In genomic region chr7:38280707-38281106, GRCh38 we compare ENCODE assay signal across 17 cellular contexts.
DNase-seq lines count a peak whose midpoint lies in the region; ATAC-seq lines count a peak whose summit lies in the region.
"Had no signal": no experiment of that assay in that cellular context is flagged by ENCODE, and none has a peak within 500 bp of the region (broad histone marks: within the 10 kb centered on the region; RNA-seq: fewer than 3 reads in every experiment).

No MANE protein-coding gene starts in this region.

- H3K27me3 ChIP-seq in naive thymus-derived CD4-positive, alpha-beta T cell (ENCODE audit: control insufficient read depth in 2 of 2, insufficient read depth in 2 of 2, low read length in 2 of 2) = no peaks in the 10 kb centered on the region
- H3K27me3 ChIP-seq: BLaER1 had no signal

- no peaks in the 10 kb centered on the region for H3K9me3 ChIP-seq in naive thymus-derived CD4-positive, alpha-beta T cell (ENCODE audit: control insufficient read depth in 2 of 3, low read length in 3 of 3)
- H3K9me3 ChIP-seq: BLaER1, HAP-1 had no signal

- no peak for ATAC-seq in stimulated activated naive CD8-positive, alpha-beta T cell treated with anti-CD3 and anti-CD28 coated beads, Interleukin-15, Interleukin-2, amounts not matched to agents 100 U/mL and 50 U/mL, for 24 hours
- ATAC-seq in naive thymus-derived CD4-positive, alpha-beta T cell = peak; percentile 67

- POLR2A ChIA-PET in naive thymus-derived CD4-positive, alpha-beta T cell (lab: Charles Lee) = no interaction called here

- intact Hi-C loops in naive thymus-derived CD4-positive, alpha-beta T cell (cut with micrococcal nuclease) = no loop called here

- peaks cover 27% of the 10 kb centered on the region for H3K4me1 Mint-ChIP-seq in stimulated activated naive CD8-positive, alpha-beta T cell treated with anti-CD3 and anti-CD28 coated beads, Interleukin-15, Interleukin-2, amounts not matched to agents 100 ng/mL and 50 ng/mL, for 24 hours (ENCODE audit: low read depth)
- H3K4me1 Mint-ChIP-seq in naive thymus-derived CD4-positive, alpha-beta T cell = peaks cover 0 to 31% (median 0%) of the 10 kb centered on the region in 7 donors
- no peaks in the 10 kb centered on the region for H3K4me1 Mint-ChIP-seq in T-helper 2 cell treated with Interferon-gamma antibody and Interleukin-4, amounts not matched to agents 5 μg/mL and 100 μg/mL, for 36 hours (ENCODE audit: low read depth)
- H3K4me1 Mint-ChIP-seq: CD4-positive, alpha-beta memory T cell had no signal

- no peaks in the 10 kb centered on the region for H3K27me3 Mint-ChIP-seq in stimulated activated naive CD8-positive, alpha-beta T cell treated with anti-CD3 and anti-CD28 coated beads, Interleukin-15, Interleukin-2, amounts not matched to agents 100 ng/mL and 50 ng/mL, for 24 hours
- no peaks in the 10 kb centered on the region for H3K27me3 Mint-ChIP-seq in naive thymus-derived CD4-positive, alpha-beta T cell
- H3K27me3 Mint-ChIP-seq in T-helper 2 cell treated with Interferon-gamma antibody and Interleukin-4, amounts not matched to agents 5 μg/mL and 100 μg/mL, for 36 hours (ENCODE audit: low read depth) = no peaks in the 10 kb centered on the region
- H3K27me3 Mint-ChIP-seq: CD4-positive, alpha-beta memory T cell had no signal

- no peak overlapping the region for H3K4me3 Mint-ChIP-seq in stimulated activated naive CD8-positive, alpha-beta T cell treated with anti-CD3 and anti-CD28 coated beads, Interleukin-15, Interleukin-2, amounts not matched to agents 100 ng/mL and 50 ng/mL, for 24 hours
- H3K4me3 Mint-ChIP-seq in naive thymus-derived CD4-positive, alpha-beta T cell = peak overlapping the region in 1 of 10 donors; percentile 36
- no peak overlapping the region for H3K4me3 Mint-ChIP-seq in T-helper 2 cell treated with Interferon-gamma antibody and Interleukin-4, amounts not matched to agents 5 μg/mL and 100 μg/mL, for 36 hours
- H3K4me3 Mint-ChIP-seq: CD14-positive monocyte; CD4-positive, alpha-beta memory T cell had no signal

- no peaks in the 10 kb centered on the region for H3K36me3 ChIP-seq in naive thymus-derived CD4-positive, alpha-beta T cell (ENCODE audit: control insufficient read depth in 2 of 3, insufficient read depth in 3 of 3, low read length in 3 of 3)
- H3K36me3 ChIP-seq: BLaER1, HAP-1 had no signal

- no peaks in the 10 kb centered on the region for H3K9me3 Mint-ChIP-seq in stimulated activated naive CD8-positive, alpha-beta T cell treated with anti-CD3 and anti-CD28 coated beads, Interleukin-15, Interleukin-2, amounts not matched to agents 100 ng/mL and 50 ng/mL, for 24 hours
- no peaks in the 10 kb centered on the region for H3K9me3 Mint-ChIP-seq in naive thymus-derived CD4-positive, alpha-beta T cell
- no peaks in the 10 kb centered on the region for H3K9me3 Mint-ChIP-seq in T-helper 2 cell treated with Interferon-gamma antibody and Interleukin-4, amounts not matched to agents 5 μg/mL and 100 μg/mL, for 36 hours
- H3K9me3 Mint-ChIP-seq: CD4-positive, alpha-beta memory T cell had no signal

- CTCF ChIA-PET in naive thymus-derived CD4-positive, alpha-beta T cell (lab: Charles Lee) = no interaction called here

- H3K27ac Mint-ChIP-seq in stimulated activated naive CD8-positive, alpha-beta T cell treated with anti-CD3 and anti-CD28 coated beads, Interleukin-15, Interleukin-2, amounts not matched to agents 100 ng/mL and 50 ng/mL, for 24 hours = peak overlapping the region; percentile 60
- peak overlapping the region in 2 of 9 donors; percentile 41 to 84 for H3K27ac Mint-ChIP-seq in naive thymus-derived CD4-positive, alpha-beta T cell
- H3K27ac Mint-ChIP-seq in T-helper 2 cell treated with Interferon-gamma antibody and Interleukin-4, amounts not matched to agents 5 μg/mL and 100 μg/mL, for 36 hours = no peak overlapping the region
- H3K27ac Mint-ChIP-seq: CD14-positive monocyte; CD4-positive, alpha-beta memory T cell had no signal

- DNase-seq in NK-92 treated with Interleukin-12 subunit alpha and Interleukin-12 subunit beta, amount 100 ng/mL, for 24 hours (lab: John Stamatoyannopoulos, UW) = peak; percentile 58
- no peak for DNase-seq in NK-92 (lab: John Stamatoyannopoulos, UW; ENCODE audit: unreplicated experiment)
- no peak for DNase-seq in stimulated activated naive CD8-positive, alpha-beta T cell treated with anti-CD3 and anti-CD28 coated beads, Interleukin-15, Interleukin-2, amounts not matched to agents 100 U/mL and 50 U/mL, for 24 hours
- DNase-seq in naive thymus-derived CD4-positive, alpha-beta T cell = no peak
- no peak for DNase-seq in germinal center (ENCODE audit: low spot score)
- DNase-seq in T-helper 2 cell treated with Interferon-gamma antibody and Interleukin-4, amounts not matched to agents 5 μg/mL and 100 μg/mL, for 36 hours (ENCODE audit: low spot score) = no peak
- DNase-seq in NCI-H2107 (lab: John Stamatoyannopoulos, UW) = no peak
- DNase-seq: 8988T; CD4-positive, alpha-beta memory T cell; DMS153; DMS79; GDM1; GM23248 had no signal

- H3K4me3 ChIP-seq in naive thymus-derived CD4-positive, alpha-beta T cell (ENCODE audit: low read length) = no peak overlapping the region
- H3K4me3 ChIP-seq: BLaER1, GM23248, HAP-1 had no signal

- H3K27ac ChIP-seq in naive thymus-derived CD4-positive, alpha-beta T cell (ENCODE audit: low read depth, low read length) = no peak overlapping the region
- H3K27ac ChIP-seq: BLaER1, GM23248 had no signal

- no peaks in the 10 kb centered on the region for H3K4me1 ChIP-seq in naive thymus-derived CD4-positive, alpha-beta T cell (ENCODE audit: control insufficient read depth in 2 of 2, insufficient read depth in 2 of 2, low read length in 2 of 2)
- H3K4me1 ChIP-seq: HAP-1 had no signal

- H3K36me3 Mint-ChIP-seq in stimulated activated naive CD8-positive, alpha-beta T cell treated with anti-CD3 and anti-CD28 coated beads, Interleukin-15, Interleukin-2, amounts not matched to agents 100 ng/mL and 50 ng/mL, for 24 hours (ENCODE audit: low read depth) = no peaks in the 10 kb centered on the region
- no peaks in the 10 kb centered on the region for H3K36me3 Mint-ChIP-seq in naive thymus-derived CD4-positive, alpha-beta T cell
- H3K36me3 Mint-ChIP-seq in T-helper 2 cell treated with Interferon-gamma antibody and Interleukin-4, amounts not matched to agents 5 μg/mL and 100 μg/mL, for 36 hours (ENCODE audit: low read depth) = no peaks in the 10 kb centered on the region
- H3K36me3 Mint-ChIP-seq: CD14-positive monocyte; CD4-positive, alpha-beta memory T cell had no signal
